8 cellular contexts compared by ENCODE assay signal in the genomic region with DNA sequence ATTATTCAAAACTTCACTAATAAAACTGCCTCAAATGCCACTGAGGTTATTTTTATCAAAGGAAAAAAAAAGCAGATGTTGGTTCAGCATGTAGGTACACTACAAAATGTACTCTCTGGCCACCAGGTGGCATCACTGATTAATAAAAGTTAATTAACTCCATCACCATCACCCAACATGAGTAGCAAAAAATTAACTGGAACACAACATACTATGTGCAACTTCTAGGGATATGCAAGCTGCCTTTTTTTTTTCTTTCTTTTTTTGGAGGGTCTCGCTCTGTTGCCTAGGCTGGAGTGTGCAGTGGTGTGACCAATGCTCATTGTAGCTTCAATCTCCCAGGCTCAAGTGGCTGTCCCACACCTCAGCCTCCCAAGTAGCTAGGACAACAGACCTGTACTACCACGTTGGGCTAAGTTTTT. TPM values are rescaled to one million over a fixed set of nuclear protein-coding genes. Genes with fewer than 3 reads are reported as not detected.
A peak's percentile ranks its signal among the peaks of the same experiment; 100 is the strongest.
DNase-seq lines count a peak whose midpoint lies in the region; ATAC-seq, FAIRE-seq and TF ChIP-seq lines count a peak whose summit lies in the region.

No MANE protein-coding gene starts in this region.

- DNase-seq in A673 (ENCODE audit: low spot score) (peak; percentile 84), GM18507 (ENCODE audit: extremely low spot score, insufficient read length, low read depth) (peak; percentile 40), NCI-H2227 treated with DMSO at 0.1 percent for 48 hours (lab: John Stamatoyannopoulos, UW) (peak; percentile 53), HepG2 (ENCODE audit: low spot score) (peak; percentile 70)
- DNase-seq in activated CD4-positive, CD25-positive, alpha-beta regulatory T cell treated with anti-CD3 and anti-CD28 coated beads, Interleukin-2, amount 50 U/mL, for 16 hours (ENCODE audit: low read depth, low spot score) = peak; percentile 49
- DNase-seq in stimulated activated CD4-positive, alpha-beta T cell treated with anti-CD3 and anti-CD28 coated beads, TNF-alpha, amount 100 ng/mL, for 4 hours (ENCODE audit: low read depth in 3 of 3) = peak in 2 of 3 experiments; percentile 10 to 53

- no peak overlapping the region for H2AFZ ChIP-seq in HepG2 (ENCODE audit: low read length)

- no peaks in the 10 kb centered on the region for H3K36me3 ChIP-seq in A673 (ENCODE audit: insufficient read depth, low read length, poor library complexity, severe bottlenecking)
- peaks cover 0 to 1% of the 10 kb centered on the region in 2 experiments; a peak in 1 of 5 replicates for H3K36me3 ChIP-seq in HepG2 (replicated peaks in 1 of 2; ENCODE audit: control insufficient read depth in 1 of 2, insufficient read depth in 2 of 2, low read length in 2 of 2)

- H3K4me3 ChIP-seq in A673 (ENCODE audit: low read depth, low read length, poor library complexity, severe bottlenecking) = no peak overlapping the region
- H3K4me3 ChIP-seq in HepG2 (replicated peaks in 1 of 3; ENCODE audit: insufficient read depth in 1 of 3, low read depth in 2 of 3, low read length in 3 of 3) = no peak overlapping the region

- H3K9me3 ChIP-seq in A673 (ENCODE audit: low read depth, low read length, poor library complexity, severe bottlenecking) (no peaks in the 10 kb centered on the region), HepG2 (ENCODE audit: low read length) (no peaks in the 10 kb centered on the region)

- WGBS in HepG2 (ENCODE audit: low lambda C conversion rate) = 75% methylated on average over 2 of the region's 2 CpGs

- H3K27me3 ChIP-seq in A673 (replicated peaks; ENCODE audit: insufficient read depth, low read depth, low read length, poor library complexity) (no peaks in the 10 kb centered on the region), HepG2 (ENCODE audit: control insufficient read depth in 1 of 2, insufficient read depth in 2 of 2, low read length in 2 of 2) (no peaks in the 10 kb centered on the region)

- in situ Hi-C loops in HepG2 (cut with HindIII; ENCODE audit: extremely low pct_ligation_motif_present, low pct_unique_long_range_greater_than_20kb) = loop anchor here (5.0 to 25.0 kb wide), 2 partner anchors 220 to 420 kb away; no protein-coding TSS in a partner anchor

- TF ChIP-seq EP300 in HepG2 (IDR thresholded peaks at IDR 0.05; ENCODE audit: low read depth in 2 of 2, low read length in 2 of 2) (no peak), HepG2 (CRISPR knock-in tag; IDR thresholded peaks at IDR 0.05; ENCODE audit: borderline replicate concordance) (no peak)

- no TSS peak for BruUV-seq in A673 (replicated peaks; lab: Mats Ljungman, UMichigan)
- BruUV-seq in HepG2 (replicated peaks; lab: Mats Ljungman, UMichigan) = no TSS peak

- peak; percentile 77; the same call in 1 of the 2 replicates for TF ChIP-seq RAD21 in HepG2 (CRISPR knock-in tag; IDR thresholded peaks at IDR 0.05)

- TF ChIP-seq CTCF in A673 (conservative IDR thresholded peaks at IDR 0.05; ENCODE audit: low read depth, low read length) = peak; percentile 78
- peak; percentile 77 for TF ChIP-seq CTCF in HepG2 (CRISPR knock-in tag; IDR thresholded peaks at IDR 0.05)

- H3K4me1 ChIP-seq in A673 (ENCODE audit: insufficient read depth, low read length, poor library complexity, severe bottlenecking) = no peaks in the 10 kb centered on the region
- peaks cover 15% of the 10 kb centered on the region for H3K4me1 ChIP-seq in HepG2 (ENCODE audit: insufficient read depth, low read length)

- H3K9ac ChIP-seq in HepG2 (ENCODE audit: insufficient read depth, low read depth, low read length) = no peak overlapping the region

- H3K79me2 ChIP-seq in HepG2 (ENCODE audit: insufficient read depth, low read length) = no peaks in the 10 kb centered on the region

- H3K27ac ChIP-seq in A673 (ENCODE audit: low read depth, low read length, poor library complexity, severe bottlenecking) (no peak overlapping the region), HepG2 (ENCODE audit: extremely low read length, insufficient read depth, low read length) (no peak overlapping the region)

- POLR2A ChIA-PET in A673 (lab: Charles Lee; ENCODE audit: low non-redundant PET) (no interaction called here), HepG2 (lab: Yijun Ruan, JAX) (interaction anchor here (1.5 to 1.6 kb wide), 2 partner anchors 100 to 219 kb away, joined by 5 to 6 read pairs; a partner anchor contains a TSS)

- ATAC-seq in HG03108 (IDR thresholded peaks at IDR 0.05; ENCODE audit: unreplicated experiment) (peak; percentile 76), HepG2 (peak; percentile 86)

- H4K20me1 ChIP-seq in HepG2 (ENCODE audit: insufficient read depth, low read length) = no peaks in the 10 kb centered on the region

- FAIRE-seq in GM18507 (lab: Jason Lieb, UNC) (peak; percentile 78), colon (lab: Jason Lieb, UNC) (peak; percentile 36), HepG2 (lab: Jason Lieb, UNC) (peak; percentile 68)

- CTCF ChIA-PET in A673 (lab: Charles Lee) = interaction anchor here (0.5 to 2.1 kb wide), 9 partner anchors 44 to 842 kb away, joined by 3 to 17 read pairs (median 3); a partner anchor contains a TSS
- CTCF ChIA-PET in HepG2 (lab: Yijun Ruan, JAX; ENCODE audit: low intra/inter-chr PET ratio, low total read pairs) = interaction anchor here (1.8 to 4.3 kb wide), 3 partner anchors 100 to 417 kb away, joined by 7 to 50 read pairs (median 12); a partner anchor contains a TSS

- no peak for TF ChIP-seq POLR2A in HepG2 (IDR thresholded peaks at IDR 0.05; ENCODE audit: insufficient read depth in 1 of 2, low read depth in 2 of 2, low read length in 2 of 2)

- H3K4me2 ChIP-seq in HepG2 (ENCODE audit: low read depth, low read length) = no peak overlapping the region

- intact Hi-C loops in A673 (cut with micrococcal nuclease; ENCODE audit: unreplicated experiment) = loop anchor here (1.0 to 2.0 kb wide), 2 partner anchors 219 to 418 kb away; no protein-coding TSS in a partner anchor
- intact Hi-C loops in HepG2 (cut with micrococcal nuclease; ENCODE audit: unreplicated experiment) = loop anchor here (1.0 kb wide), 3 partner anchors 100 to 417 kb away; a partner anchor contains a TSS

TF ChIP-seq in HepG2, 621 proteins besides CTCF, POLR2A, EP300 and RAD21 (continues in another document):
- TF ChIP-seq STAG1 (CRISPR knock-in tag; IDR thresholded peaks at IDR 0.05) = peak; percentile 91
- no peak for TF ChIP-seq SIN3A (IDR thresholded peaks at IDR 0.05; ENCODE audit: borderline replicate concordance, low read depth, low read length)
- 0 out of 2 replicates have a peak, but pooled peaks have one; percentile 25 for TF ChIP-seq THAP11 (CRISPR knock-in tag; IDR thresholded peaks at IDR 0.05)
- 0 out of 2 replicates have a peak, but pooled peaks have one; percentile 39 for TF ChIP-seq FOXJ3 (CRISPR knock-in tag; IDR thresholded peaks at IDR 0.05; ENCODE audit: borderline replicate concordance)
- peak; percentile 87; the same call in 1 of the 2 replicates for TF ChIP-seq SMC3 (IDR thresholded peaks at IDR 0.05; ENCODE audit: low read length)
- TF ChIP-seq MAZ (IDR thresholded peaks at IDR 0.05; ENCODE audit: borderline replicate concordance, low read depth, low read length) = no peak
- TF ChIP-seq MAZ (CRISPR knock-in tag; IDR thresholded peaks at IDR 0.05; ENCODE audit: low read depth) = 0 out of 2 replicates have a peak, but pooled peaks have one; percentile 36
- TF ChIP-seq ZSCAN21 (CRISPR knock-in tag; IDR thresholded peaks at IDR 0.05; ENCODE audit: borderline replicate concordance) = no peak
- TF ChIP-seq, protein P1, sequence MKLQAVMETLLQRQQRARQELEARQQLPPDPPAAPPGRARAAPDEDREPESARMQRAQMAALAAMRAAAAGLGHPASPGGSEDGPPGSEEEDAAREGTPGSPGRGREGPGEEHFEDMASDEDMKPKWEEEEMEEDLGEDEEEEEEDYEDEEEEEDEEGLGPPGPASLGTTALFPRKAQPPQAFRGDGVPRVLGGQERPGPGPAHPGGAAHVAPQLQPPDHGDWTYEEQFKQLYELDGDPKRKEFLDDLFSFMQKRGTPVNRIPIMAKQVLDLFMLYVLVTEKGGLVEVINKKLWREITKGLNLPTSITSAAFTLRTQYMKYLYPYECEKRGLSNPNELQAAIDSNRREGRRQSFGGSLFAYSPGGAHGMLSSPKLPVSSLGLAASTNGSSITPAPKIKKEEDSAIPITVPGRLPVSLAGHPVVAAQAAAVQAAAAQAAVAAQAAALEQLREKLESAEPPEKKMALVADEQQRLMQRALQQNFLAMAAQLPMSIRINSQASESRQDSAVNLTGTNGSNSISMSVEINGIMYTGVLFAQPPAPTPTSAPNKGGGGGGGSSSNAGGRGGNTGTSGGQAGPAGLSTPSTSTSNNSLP (IDR thresholded peaks at IDR 0.05; ENCODE audit: low read depth, low read length) = peak; percentile 93
- TF ChIP-seq ZFP62 (CRISPR knock-in tag; IDR thresholded peaks at IDR 0.05) = no peak
- TF ChIP-seq, protein P2, sequence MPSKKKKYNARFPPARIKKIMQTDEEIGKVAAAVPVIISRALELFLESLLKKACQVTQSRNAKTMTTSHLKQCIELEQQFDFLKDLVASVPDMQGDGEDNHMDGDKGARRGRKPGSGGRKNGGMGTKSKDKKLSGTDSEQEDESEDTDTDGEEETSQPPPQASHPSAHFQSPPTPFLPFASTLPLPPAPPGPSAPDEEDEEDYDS (CRISPR knock-in tag; IDR thresholded peaks at IDR 0.05) = no peak

RNA-seq across cellular contexts. Expression of a gene that starts 43.8 kb away (rescaled TPM):
- total RNA-seq in A673 (2021) = 42.1 and 44.3 TPM in 2 replicates
- total RNA-seq in HepG2 (2016; rRNA removed; fragmentation: Illumina TruSeq; extraction: Trizol) = 22.4 and 38.0 TPM in 2 replicates
- total RNA-seq in HepG2 (2016; cell fraction: cytosol; rRNA removed; fragmentation: Illumina TruSeq; extraction: Trizol; ENCODE audit: low read depth) = 9.2 and 13.5 TPM in 2 replicates
- 22.1 and 42.2 TPM in 2 replicates for total RNA-seq in HepG2 (2016; cell fraction: insoluble cytoplasmic fraction; rRNA removed; fragmentation: Illumina TruSeq; extraction: Trizol)
- total RNA-seq in HepG2 (2016; cell fraction: membrane; rRNA removed; fragmentation: Illumina TruSeq; extraction: Trizol) = 16.3 and 20.0 TPM in 2 replicates
- 76.0 and 92.9 TPM in 2 replicates for total RNA-seq in HepG2 (2016; cell fraction: nucleus; rRNA removed; fragmentation: Illumina TruSeq; extraction: Trizol)
- polyA plus RNA-seq in HepG2 (2011; rRNA removed) = 51.9 and 70.8 TPM in 2 replicates
- 7.6 and 9.8 TPM in 2 replicates for polyA plus RNA-seq in HepG2 (2011; cell fraction: cytosol; rRNA removed)
- 162 and 180 TPM in 2 replicates for polyA plus RNA-seq in HepG2 (2011; cell fraction: nucleus; rRNA removed)
- 33.8 and 37.1 TPM in 2 replicates for polyA plus RNA-seq in HepG2 (2012)
- polyA plus RNA-seq in HepG2 (2016; cell fraction: cytosol; fragmentation: Illumina TruSeq; extraction: Trizol; ENCODE audit: low read depth) = 4.2 and 5.3 TPM in 2 replicates
- 23.4 and 31.6 TPM in 2 replicates for polyA plus RNA-seq in HepG2 (2016; cell fraction: insoluble cytoplasmic fraction; fragmentation: Illumina TruSeq; extraction: Trizol; ENCODE audit: low read depth)
- polyA plus RNA-seq in HepG2 (2016; cell fraction: membrane; fragmentation: Illumina TruSeq; extraction: Trizol; ENCODE audit: low read depth) = 9.1 and 10.3 TPM in 2 replicates
- polyA plus RNA-seq in HepG2 (2016; cell fraction: nucleus; fragmentation: Illumina TruSeq; extraction: Trizol; ENCODE audit: insufficient read depth, low read depth) = 171 and 181 TPM in 2 replicates
- polyA minus RNA-seq in HepG2 (2011; rRNA and poly(A)+ RNA removed; ENCODE audit: low replicate concordance) = 11.6 and 19.3 TPM in 2 replicates
- polyA minus RNA-seq in HepG2 (2011; cell fraction: cytosol; rRNA and poly(A)+ RNA removed) = 8.0 and 12.1 TPM in 2 replicates
- 93.5 and 96.8 TPM in 2 replicates for polyA minus RNA-seq in HepG2 (2011; cell fraction: nucleus; rRNA and poly(A)+ RNA removed)

Comparison
In these comparisons a context has a peak if more than half of its experiments do, and no peak if none do; other contexts are left out.
1. DNase-seq: peak in every context shown above with its lines; median percentile 84 in A673; 70 in HepG2; 53 in NCI-H2227 treated with DMSO at 0.1 percent for 48 hours; 49 in activated CD4-positive, CD25-positive, alpha-beta regulatory T cell treated with anti-CD3 and anti-CD28 coated beads, Interleukin-2, amount 50 U/mL, for 16 hours; 40 in GM18507; 32 in stimulated activated CD4-positive, alpha-beta T cell treated with anti-CD3 and anti-CD28 coated beads, TNF-alpha, amount 100 ng/mL, for 4 hours.